Comparison of ENCODE assay signal across 19 cellular contexts in the genomic region with DNA sequence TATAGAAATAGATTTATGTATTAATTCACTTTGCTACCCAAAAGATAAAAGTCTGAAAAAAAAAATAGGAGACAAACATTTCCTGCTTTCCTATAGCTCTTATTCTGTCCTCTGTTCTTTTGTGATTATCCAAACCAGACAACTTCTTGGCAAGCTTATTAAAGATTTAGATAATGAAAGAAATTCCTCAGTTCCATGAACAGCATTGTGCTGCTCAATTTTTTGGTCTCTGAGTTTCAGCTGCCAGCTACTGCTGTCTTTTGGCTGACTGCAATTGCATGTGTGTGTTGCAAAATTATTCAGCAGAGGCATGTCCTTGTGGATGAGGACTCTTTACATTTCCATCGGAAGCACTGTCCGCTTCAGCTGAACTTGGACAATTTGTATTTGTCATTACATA.
A peak's percentile ranks its signal among the peaks of the same experiment; 100 is the strongest.
DNase-seq lines count a peak whose midpoint lies in the region; FAIRE-seq and TF ChIP-seq lines count a peak whose summit lies in the region.
"Had no signal": no experiment of that assay in that cellular context is flagged by ENCODE, and none has a peak within 500 bp of the region (broad histone marks: within the 10 kb centered on the region; RNA-seq: fewer than 3 reads in every experiment).

No MANE protein-coding gene starts in this region.

- no peaks in the 10 kb centered on the region for H4K20me1 ChIP-seq in astrocyte (ENCODE audit: insufficient read depth, low read length)
- H4K20me1 ChIP-seq in fibroblast of lung (ENCODE audit: control insufficient read depth, extremely low read depth, insufficient read depth, low read length), result no peaks in the 10 kb centered on the region

- H3K4me2 ChIP-seq in astrocyte (ENCODE audit: low read length) (no peak overlapping the region), fibroblast of lung (ENCODE audit: extremely low read depth, insufficient read depth, low read length) (no peak overlapping the region)
- H3K4me2 ChIP-seq: A549 had no signal

- H3K4me3 ChIP-seq in AG10803 (ENCODE audit: low read length) (no peak overlapping the region), astrocyte (ENCODE audit: insufficient read depth, low read depth, low read length) (no peak overlapping the region), fibroblast of lung (replicated peaks in 1 of 4; ENCODE audit: control extremely low read depth in 1 of 4, insufficient read depth in 1 of 4, low read depth in 3 of 4, low read length in 4 of 4) (no peak overlapping the region)
- H3K4me3 ChIP-seq: A549 had no signal

- no peak overlapping the region for H2AFZ ChIP-seq in astrocyte (ENCODE audit: low read depth, low read length)
- no peak overlapping the region for H2AFZ ChIP-seq in fibroblast of lung (ENCODE audit: low read length)

- H3K36me3 ChIP-seq in astrocyte (ENCODE audit: insufficient read depth, low read length) (no peaks in the 10 kb centered on the region), fibroblast of lung (ENCODE audit: control insufficient read depth, insufficient read depth, low read length) (no peaks in the 10 kb centered on the region)
- H3K36me3 ChIP-seq: BE2C had no signal

- H3K27ac ChIP-seq in astrocyte (ENCODE audit: low read depth, low read length) (no peak overlapping the region), fibroblast of lung (ENCODE audit: insufficient read depth, low read length) (no peak overlapping the region)
- H3K27ac ChIP-seq: A549 had no signal

- H3K79me2 ChIP-seq in astrocyte (ENCODE audit: insufficient read depth, low read length), result no peaks in the 10 kb centered on the region
- H3K79me2 ChIP-seq in fibroblast of lung (ENCODE audit: control insufficient read depth, insufficient read depth, low read length), result no peaks in the 10 kb centered on the region

- H3K4me3 Mint-ChIP-seq in astrocyte (ENCODE audit: unreplicated experiment), result no peak overlapping the region
- H3K4me3 Mint-ChIP-seq: CD4-positive, alpha-beta memory T cell; HFFc6 had no signal

- no peaks in the 10 kb centered on the region for H3K36me3 Mint-ChIP-seq in astrocyte (ENCODE audit: low read depth, unreplicated experiment)
- H3K36me3 Mint-ChIP-seq: CD4-positive, alpha-beta memory T cell had no signal

- H3K4me1 Mint-ChIP-seq in astrocyte (ENCODE audit: low read depth, unreplicated experiment), result no peaks in the 10 kb centered on the region
- H3K4me1 Mint-ChIP-seq: CD4-positive, alpha-beta memory T cell had no signal

- no peaks in the 10 kb centered on the region for H3K9me3 Mint-ChIP-seq in astrocyte (ENCODE audit: unreplicated experiment)
- H3K9me3 Mint-ChIP-seq: HFFc6 had no signal

- H3K9ac ChIP-seq in astrocyte (ENCODE audit: low read length), result no peak overlapping the region
- H3K9ac ChIP-seq in fibroblast of lung (ENCODE audit: insufficient read depth, low read length), result no peak overlapping the region

- no peak for FAIRE-seq in astrocyte (lab: Jason Lieb, UNC)
- FAIRE-seq: A549 had no signal

- H3K27me3 ChIP-seq in astrocyte (ENCODE audit: insufficient read depth, low read length) (no peaks in the 10 kb centered on the region), fibroblast of lung (ENCODE audit: control insufficient read depth, insufficient read depth, low read length) (no peaks in the 10 kb centered on the region)
- H3K27me3 ChIP-seq: BE2C had no signal

- H3K27me3 Mint-ChIP-seq in astrocyte (ENCODE audit: low read depth, unreplicated experiment), result no peaks in the 10 kb centered on the region

- peak; percentile 74 for DNase-seq in AG10803 (ENCODE audit: low read depth)
- DNase-seq in astrocyte (ENCODE audit: low read depth), result peak; percentile 29
- DNase-seq in fibroblast of lung (ENCODE audit: low read depth in 2 of 2), result peak; percentile 40 to 47
- peak; percentile 11 for DNase-seq in pons (ENCODE audit: low spot score)
- no peak for DNase-seq in epidermal melanocyte (ENCODE audit: insufficient read length, low spot score)
- no peak for DNase-seq in amniotic stem cell (lab: John Stamatoyannopoulos, UW)
- no peak for DNase-seq in NCI-H510A treated with DMSO at 0.1 percent for 48 hours (lab: John Stamatoyannopoulos, UW)
- DNase-seq: BE2C; CD4-positive, alpha-beta memory T cell; DMS79; GDM1; GOT3; HFFc6; KG1; NCI-H1092 treated with DMSO at 0.1 percent for 48 hours; NCI-H1694 treated with DMSO at 0.1 percent for 48 hours; NCI-H774; SHP77 had no signal

- H3K27ac Mint-ChIP-seq in astrocyte (ENCODE audit: unreplicated experiment), result no peak overlapping the region
- H3K27ac Mint-ChIP-seq: CD4-positive, alpha-beta memory T cell; HFFc6 had no signal

- H3K4me1 ChIP-seq in astrocyte (ENCODE audit: insufficient read depth, low read length) (no peaks in the 10 kb centered on the region), fibroblast of lung (ENCODE audit: control insufficient read depth, extremely low read depth, insufficient read depth, low read length) (no peaks in the 10 kb centered on the region)
- H3K4me1 ChIP-seq: BE2C had no signal

- no peaks in the 10 kb centered on the region for H3K9me3 ChIP-seq in astrocyte (ENCODE audit: insufficient read depth, low read depth, low read length)
- no peaks in the 10 kb centered on the region for H3K9me3 ChIP-seq in fibroblast of lung (ENCODE audit: control insufficient read depth, insufficient read depth, low read depth, low read length)
- H3K9me3 ChIP-seq: A549, BE2C had no signal

- TF ChIP-seq CTCF in AG10803 (conservative IDR thresholded peaks at IDR 0.05; ENCODE audit: low read length), result no peak
- TF ChIP-seq CTCF in astrocyte (IDR thresholded peaks at IDR 0.05; ENCODE audit: insufficient read depth, low read depth, low read length), result no peak
- TF ChIP-seq CTCF in fibroblast of lung (conservative IDR thresholded peaks at IDR 0.05 in 1 of 2, IDR thresholded peaks at IDR 0.05 in 1 of 2; ENCODE audit: low read depth in 1 of 2, low read length in 2 of 2), result no peak

Comparison
In these comparisons a context has a peak if more than half of its experiments do, and no peak if none do; other contexts are left out.
1. DNase-seq: peak in AG10803 (single experiment), astrocyte (single experiment), fibroblast of lung (2 of 2) and pons (single experiment); none in epidermal melanocyte (single experiment), amniotic stem cell (single experiment) and NCI-H510A treated with DMSO at 0.1 percent for 48 hours (single experiment).